24 cellular contexts compared by ENCODE assay signal in the genomic region with DNA sequence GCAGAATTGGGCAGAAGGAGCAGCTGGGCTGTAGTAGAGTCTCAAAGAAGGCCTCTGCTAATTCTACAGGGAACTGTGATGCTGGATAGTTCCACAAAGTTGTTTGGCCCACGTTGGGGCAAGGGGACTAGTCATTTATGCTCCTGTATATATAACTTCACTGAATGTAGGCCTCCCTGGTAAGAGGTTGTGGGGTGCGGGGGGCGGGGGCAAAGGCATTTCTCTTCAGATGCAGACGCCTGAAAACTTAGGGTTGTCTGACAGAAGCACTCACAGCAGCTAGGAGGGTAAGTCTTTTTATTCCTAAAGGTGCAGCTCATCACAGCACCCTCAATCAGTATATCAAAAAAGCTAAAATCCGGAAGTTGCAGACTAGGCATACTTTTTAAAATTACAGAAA.
"Had no signal": no experiment of that assay in that cellular context is flagged by ENCODE, and none has a peak within 500 bp of the region (broad histone marks: within the 10 kb centered on the region; RNA-seq: fewer than 3 reads in every experiment).

No MANE protein-coding gene starts in this region.

- FAIRE-seq: frontal cortex, islet of Langerhans had no signal

- H3K36me3 ChIP-seq: left lung, neural progenitor cell, right lobe of liver, suprapubic skin, transverse colon, upper lobe of right lung, uterus had no signal

- H3K9me3 ChIP-seq: left lung, right lobe of liver, suprapubic skin, transverse colon, upper lobe of right lung, uterus had no signal

- ATAC-seq: effector memory CD8-positive, alpha-beta T cell; left cardiac atrium; left lung; naive thymus-derived CD4-positive, alpha-beta T cell; right lobe of liver; stimulated activated naive CD8-positive, alpha-beta T cell treated with anti-CD3 and anti-CD28 coated beads, Interleukin-15, amount 100 ng/mL, for 72 hours; upper lobe of right lung had no signal

- H3K27me3 ChIP-seq: left lung, neural progenitor cell, right lobe of liver, suprapubic skin, transverse colon, upper lobe of right lung, uterus had no signal

- H3K27ac ChIP-seq: left lung, neural progenitor cell, parathyroid adenoma, right lobe of liver, suprapubic skin, transverse colon, upper lobe of right lung, uterus had no signal

- H3K9ac ChIP-seq: neural progenitor cell, parathyroid adenoma had no signal

- H2AFZ ChIP-seq: neural progenitor cell, parathyroid adenoma had no signal

- H3K4me2 ChIP-seq: neural progenitor cell, smooth muscle cell had no signal

- H3K79me2 ChIP-seq: parathyroid adenoma had no signal

- H3K4me3 ChIP-seq: left lung, neural progenitor cell, right lobe of liver, smooth muscle cell, suprapubic skin, transverse colon, upper lobe of right lung, uterus had no signal

- DNase-seq: cortex of kidney; effector memory CD8-positive, alpha-beta T cell; hypothalamus; left cardiac atrium; left lung; mesenchymal stem cell; midbrain; naive thymus-derived CD4-positive, alpha-beta T cell; right lobe of liver; stimulated activated CD4-positive, alpha-beta T cell treated with anti-CD3 and anti-CD28 coated beads, Interleukin-12 subunit alpha, Interleukin-12 subunit beta, amount 100 ng/mL, for 4 hours; stimulated activated CD4-positive, alpha-beta T cell treated with anti-CD3 and anti-CD28 coated beads, Interleukin-1b, Interleukin-23, amount 100 ng/mL, for 48 hours; stimulated activated CD4-positive, alpha-beta T cell treated with anti-CD3 and anti-CD28 coated beads, Interleukin-4, amount 100 ng/mL, for 1 hour; stimulated activated CD8-positive, alpha-beta memory T cell treated with anti-CD3 and anti-CD28 coated beads, Interleukin-4, amount 100 ng/mL, for 48 hours; stimulated activated naive CD4-positive, alpha-beta T cell; stimulated activated naive CD8-positive, alpha-beta T cell treated with anti-CD3 and anti-CD28 coated beads, Interleukin-15, amount 100 ng/mL, for 72 hours; transverse colon; upper lobe of right lung; uterus had no signal

- H3K4me1 ChIP-seq: left lung, neural progenitor cell, parathyroid adenoma, right lobe of liver, suprapubic skin, transverse colon, upper lobe of right lung, uterus had no signal
